25 cellular contexts compared by ENCODE assay signal in genomic region chr10:103778358-103779139, GRCh38.
"Had no signal": no experiment of that assay in that cellular context is flagged by ENCODE, and none has a peak within 500 bp of the region (broad histone marks: within the 10 kb centered on the region; RNA-seq: fewer than 3 reads in every experiment).

No MANE protein-coding gene starts in this region.

- ATAC-seq: activated CD4-positive, CD25-positive, alpha-beta regulatory T cell treated with anti-CD3 and anti-CD28 coated beads, Interleukin-2, amount 50 U/mL, for 24 hours; activated T-cell treated with anti-CD3 and anti-CD28 coated beads, Interleukin-2, amount 50 U/mL, for 4 hours; activated T-helper 17 cell treated with anti-CD3 and anti-CD28 coated beads, Interleukin-2, amount 50 U/mL, for 72 hours; effector memory CD8-positive, alpha-beta T cell; foreskin keratinocyte; naive thymus-derived CD4-positive, alpha-beta T cell; T-helper 17 cell had no signal

- DNase-seq: activated CD4-positive, alpha-beta memory T cell treated with anti-CD3 and anti-CD28 coated beads for 36 hours; activated CD4-positive, alpha-beta T cell treated with anti-CD3 and anti-CD28 coated beads, Interleukin-2, amount 10 ng/mL, durations not matched to agents 24 days and 14 days; activated gamma-delta T cell treated with Interleukin-2 at 50 U/mL for 16 hours; activated naive CD4-positive, alpha-beta T cell treated with anti-CD3 and anti-CD28 coated beads, Interleukin-2, amount 50 U/mL, for 16 hours; activated T-cell treated with anti-CD3 and anti-CD28 coated beads, Interleukin-2, amount 50 U/mL, for 4 hours; amniotic stem cell; brain microvascular endothelial cell; cortex of kidney; effector memory CD8-positive, alpha-beta T cell; foreskin keratinocyte; midbrain; naive thymus-derived CD4-positive, alpha-beta T cell; stimulated activated CD4-positive, alpha-beta T cell treated with anti-CD3 and anti-CD28 coated beads, Interleukin-15, amount 100 ng/mL, for 24 hours; stimulated activated CD4-positive, alpha-beta T cell treated with anti-CD3 and anti-CD28 coated beads, Interleukin-2, amount 100 ng/mL, for 24 hours; stimulated activated naive CD4-positive, alpha-beta T cell; T-helper 17 cell; T1000; trophoblast cell; WERI-Rb-1 had no signal

- H3K27ac Mint-ChIP-seq: activated CD4-positive, alpha-beta memory T cell treated with anti-CD3 and anti-CD28 coated beads for 36 hours; activated CD4-positive, alpha-beta T cell treated with anti-CD3 and anti-CD28 coated beads, Interleukin-2, amount 10 ng/mL, durations not matched to agents 24 days and 14 days; activated T-helper 17 cell treated with anti-CD3 and anti-CD28 coated beads, Interleukin-2, amount 50 U/mL, for 72 hours; effector memory CD8-positive, alpha-beta T cell; naive thymus-derived CD4-positive, alpha-beta T cell; T-helper 17 cell had no signal

- H3K27ac ChIP-seq: brain microvascular endothelial cell, foreskin keratinocyte, uterus, WERI-Rb-1 had no signal

- H3K4me3 ChIP-seq: heart left ventricle, uterus had no signal

- H3K36me3 ChIP-seq: brain microvascular endothelial cell, heart left ventricle, uterus, WERI-Rb-1 had no signal

- H3K9me3 Mint-ChIP-seq: activated CD4-positive, alpha-beta memory T cell treated with anti-CD3 and anti-CD28 coated beads for 36 hours; activated CD4-positive, alpha-beta T cell treated with anti-CD3 and anti-CD28 coated beads, Interleukin-2, amount 10 ng/mL, durations not matched to agents 24 days and 14 days; activated T-helper 17 cell treated with anti-CD3 and anti-CD28 coated beads, Interleukin-2, amount 50 U/mL, for 72 hours; effector memory CD8-positive, alpha-beta T cell had no signal

- H3K9me3 ChIP-seq: uterus had no signal

- H3K36me3 Mint-ChIP-seq: activated CD4-positive, alpha-beta memory T cell treated with anti-CD3 and anti-CD28 coated beads for 36 hours; naive thymus-derived CD4-positive, alpha-beta T cell had no signal

- FAIRE-seq: astrocyte, endothelial cell of umbilical vein had no signal

- H3K4me3 Mint-ChIP-seq: activated CD4-positive, alpha-beta memory T cell treated with anti-CD3 and anti-CD28 coated beads for 36 hours; activated CD4-positive, alpha-beta T cell treated with anti-CD3 and anti-CD28 coated beads, Interleukin-2, amount 10 ng/mL, durations not matched to agents 24 days and 14 days; activated T-cell treated with anti-CD3 and anti-CD28 coated beads, Interleukin-2, amount 50 U/mL, for 4 hours; activated T-helper 17 cell treated with anti-CD3 and anti-CD28 coated beads, Interleukin-2, amount 50 U/mL, for 72 hours; effector memory CD8-positive, alpha-beta T cell; naive thymus-derived CD4-positive, alpha-beta T cell; T-helper 17 cell had no signal

- H3K27me3 ChIP-seq: brain microvascular endothelial cell, foreskin keratinocyte, heart left ventricle, uterus had no signal
